Comparison of ENCODE assay signal across 1 cellular context in genomic region chr4:2433609-2434350, GRCh38.
TF ChIP-seq lines count a peak whose summit lies in the region.

No MANE protein-coding gene starts in this region.

TF ChIP-seq in IMR-90, 13 proteins besides CTCF, POLR2A, EP300 and RAD21:
- no peak for TF ChIP-seq FOS (IDR thresholded peaks at IDR 0.05; ENCODE audit: low read depth, low read length)
- no peak for TF ChIP-seq BHLHE40 (IDR thresholded peaks at IDR 0.05; ENCODE audit: low read depth, low read length)
- no peak for TF ChIP-seq MXI1 (IDR thresholded peaks at IDR 0.05; ENCODE audit: borderline replicate concordance, low read depth, low read length)
- no peak for TF ChIP-seq CEBPB (IDR thresholded peaks at IDR 0.05; ENCODE audit: low read depth, low read length)
- TF ChIP-seq USF2 (IDR thresholded peaks at IDR 0.05; ENCODE audit: low read depth, low read length), result no peak
- no peak for TF ChIP-seq MAZ (IDR thresholded peaks at IDR 0.05; ENCODE audit: borderline replicate concordance, low read depth, low read length)
- no peak for TF ChIP-seq MAFK (IDR thresholded peaks at IDR 0.05; ENCODE audit: low read depth, low read length)
- TF ChIP-seq RCOR1 (IDR thresholded peaks at IDR 0.05; ENCODE audit: insufficient replicate concordance, low read length), result no peak
- no peak for TF ChIP-seq NFE2L2 (IDR thresholded peaks at IDR 0.05; ENCODE audit: low read depth, low read length)
- no peak for TF ChIP-seq ELK1 (IDR thresholded peaks at IDR 0.05; ENCODE audit: borderline replicate concordance, low read depth, low read length)
- no peak for TF ChIP-seq CHD1 (IDR thresholded peaks at IDR 0.05; ENCODE audit: low read depth, low read length)
- no peak for TF ChIP-seq SMC3 (IDR thresholded peaks at IDR 0.05; ENCODE audit: low read depth, low read length)
- no peak for TF ChIP-seq RFX5 (IDR thresholded peaks at IDR 0.05; ENCODE audit: low read depth, low read length)
TF ChIP-seq in IMR-90: peak in this region for 0.
